16 cellular contexts compared by ENCODE assay signal in genomic region chr1:69320679-69321310, GRCh38.
DNase-seq lines count a peak whose midpoint lies in the region; ATAC-seq and TF ChIP-seq lines count a peak whose summit lies in the region.
"Had no signal": no experiment of that assay in that cellular context is flagged by ENCODE, and none has a peak within 500 bp of the region (broad histone marks: within the 10 kb centered on the region; RNA-seq: fewer than 3 reads in every experiment).

No MANE protein-coding gene starts in this region.

- ATAC-seq in stimulated activated naive CD8-positive, alpha-beta T cell treated with anti-CD3 and anti-CD28 coated beads, Interleukin-15, Interleukin-2, amounts not matched to agents 100 U/mL and 50 U/mL, for 24 hours = peak; percentile 68
- no peak for ATAC-seq in stimulated activated naive CD8-positive, alpha-beta T cell treated with anti-CD3 and anti-CD28 coated beads, Interleukin-15, amount 100 ng/mL, for 72 hours
- ATAC-seq in HG02884 (IDR thresholded peaks at IDR 0.05; ENCODE audit: unreplicated experiment) = peak; percentile 72
- no peak for ATAC-seq in foreskin keratinocyte
- ATAC-seq: A549 had no signal

- no peaks in the 10 kb centered on the region for H3K27me3 Mint-ChIP-seq in stimulated activated naive CD8-positive, alpha-beta T cell treated with anti-CD3 and anti-CD28 coated beads, Interleukin-15, amount 100 ng/mL, for 72 hours
- H3K27me3 Mint-ChIP-seq: activated naive CD4-positive, alpha-beta T cell treated with anti-CD3 and anti-CD28 coated beads, Interleukin-2, amount 10 ng/mL, durations not matched to agents 7 days and 5 days had no signal

- no peak overlapping the region for H3K27ac Mint-ChIP-seq in stimulated activated naive CD8-positive, alpha-beta T cell treated with anti-CD3 and anti-CD28 coated beads, Interleukin-15, amount 100 ng/mL, for 72 hours
- H3K27ac Mint-ChIP-seq: activated naive CD4-positive, alpha-beta T cell treated with anti-CD3 and anti-CD28 coated beads, Interleukin-2, amount 10 ng/mL, durations not matched to agents 7 days and 5 days had no signal

- no peak overlapping the region for H3K4me3 ChIP-seq in Jurkat, Clone E6-1 (ENCODE audit: low read length)
- H3K4me3 ChIP-seq: A549, tibial nerve had no signal

- no peak overlapping the region for H3K27ac ChIP-seq in foreskin keratinocyte
- H3K27ac ChIP-seq: A549, parathyroid adenoma, tibial nerve had no signal

- no peak for DNase-seq in stimulated activated naive CD8-positive, alpha-beta T cell treated with anti-CD3 and anti-CD28 coated beads, Interleukin-15, Interleukin-2, amounts not matched to agents 100 U/mL and 50 U/mL, for 24 hours
- no peak for DNase-seq in stimulated activated naive CD8-positive, alpha-beta T cell treated with anti-CD3 and anti-CD28 coated beads, Interleukin-15, amount 100 ng/mL, for 72 hours
- peak; percentile 63 for DNase-seq in Jurkat, Clone E6-1 (ENCODE audit: low read depth, low spot score)
- no peak for DNase-seq in DMS53 (lab: John Stamatoyannopoulos, UW)
- DNase-seq in NCI-H446 (lab: John Stamatoyannopoulos, UW) = no peak
- DNase-seq in glomerular visceral epithelial cell (ENCODE audit: extremely low spot score) = no peak
- no peak for DNase-seq in foreskin keratinocyte
- DNase-seq: activated naive CD4-positive, alpha-beta T cell treated with anti-CD3 and anti-CD28 coated beads, Interleukin-2, amount 10 ng/mL, durations not matched to agents 7 days and 5 days; COR-L47; foreskin melanocyte; NCI-H510A treated with DMSO at 0.1 percent for 48 hours; stimulated activated CD4-positive, alpha-beta T cell treated with anti-CD3 and anti-CD28 coated beads, Interleukin-12 subunit alpha, Interleukin-12 subunit beta, amount 100 ng/mL, for 4 hours had no signal

- H3K4me3 Mint-ChIP-seq in stimulated activated naive CD8-positive, alpha-beta T cell treated with anti-CD3 and anti-CD28 coated beads, Interleukin-15, amount 100 ng/mL, for 72 hours = no peak overlapping the region
- H3K4me3 Mint-ChIP-seq: activated naive CD4-positive, alpha-beta T cell treated with anti-CD3 and anti-CD28 coated beads, Interleukin-2, amount 10 ng/mL, durations not matched to agents 7 days and 5 days had no signal

- H3K4me1 ChIP-seq in foreskin keratinocyte = no peaks in the 10 kb centered on the region
- H3K4me1 ChIP-seq: A549, parathyroid adenoma, tibial nerve had no signal

- peaks cover 5 to 10% of the 10 kb centered on the region in 2 donors for H3K9me3 Mint-ChIP-seq in stimulated activated naive CD8-positive, alpha-beta T cell treated with anti-CD3 and anti-CD28 coated beads, Interleukin-15, amount 100 ng/mL, for 72 hours

- TF ChIP-seq CTCF in foreskin keratinocyte (conservative IDR thresholded peaks at IDR 0.05) = no peak

- no peaks in the 10 kb centered on the region for H3K27me3 ChIP-seq in foreskin keratinocyte
- H3K27me3 ChIP-seq: tibial nerve had no signal

- H3K4me1 Mint-ChIP-seq in stimulated activated naive CD8-positive, alpha-beta T cell treated with anti-CD3 and anti-CD28 coated beads, Interleukin-15, amount 100 ng/mL, for 72 hours = no peaks in the 10 kb centered on the region
- H3K4me1 Mint-ChIP-seq: activated naive CD4-positive, alpha-beta T cell treated with anti-CD3 and anti-CD28 coated beads, Interleukin-2, amount 10 ng/mL, durations not matched to agents 7 days and 5 days had no signal

Comparison
In these comparisons a context has a peak if more than half of its experiments do, and no peak if none do; other contexts are left out.
1. ATAC-seq: peak in stimulated activated naive CD8-positive, alpha-beta T cell treated with anti-CD3 and anti-CD28 coated beads, Interleukin-15, Interleukin-2, amounts not matched to agents 100 U/mL and 50 U/mL, for 24 hours (single experiment) and HG02884 (single experiment); none in stimulated activated naive CD8-positive, alpha-beta T cell treated with anti-CD3 and anti-CD28 coated beads, Interleukin-15, amount 100 ng/mL, for 72 hours (single experiment) and foreskin keratinocyte (single experiment).